8 cellular contexts compared by ENCODE assay signal in the genomic region with DNA sequence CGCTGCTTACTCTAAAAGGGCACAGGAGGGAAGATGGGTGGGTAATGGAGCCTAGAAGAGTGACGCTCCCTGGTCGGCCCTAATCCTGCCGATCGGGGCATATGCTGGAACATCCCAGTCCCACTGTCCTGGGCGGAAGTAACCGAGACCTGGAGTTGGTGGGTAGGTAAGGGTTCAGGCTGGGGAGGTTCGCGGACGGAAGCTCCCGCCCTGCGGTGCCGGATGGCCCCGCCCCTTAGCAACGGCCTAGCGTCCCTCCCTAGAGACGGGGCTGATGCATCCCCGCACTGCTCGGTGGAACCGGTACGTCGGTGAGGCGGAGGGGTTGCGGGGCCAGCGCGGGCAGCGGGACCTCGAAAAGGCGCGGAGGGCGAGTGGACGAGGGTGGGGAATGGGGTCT. TPM values are rescaled to one million over a fixed set of nuclear protein-coding genes. Genes with fewer than 3 reads are reported as not detected.
DNase-seq lines count a peak whose midpoint lies in the region; ATAC-seq, FAIRE-seq and TF ChIP-seq lines count a peak whose summit lies in the region.

No MANE protein-coding gene starts in this region.

- no peaks in the 10 kb centered on the region for H3K4me1 ChIP-seq in rectal smooth muscle tissue (ENCODE audit: control insufficient read depth, insufficient read depth, low read length)

- H3K27me3 Mint-ChIP-seq in glutamatergic neuron (ENCODE audit: unreplicated experiment), result peaks cover 9% of the 10 kb centered on the region

- H3K9me3 Mint-ChIP-seq in glutamatergic neuron (ENCODE audit: unreplicated experiment), result peaks cover 15% of the 10 kb centered on the region

- H3K4me3 Mint-ChIP-seq in glutamatergic neuron (ENCODE audit: unreplicated experiment), result peak overlapping the region; percentile 76

- FAIRE-seq in D721Med (lab: Jason Lieb, UNC), result no peak

- peak overlapping the region; percentile 71 for H3K4me3 ChIP-seq in rectal smooth muscle tissue (ENCODE audit: low read length)

- peak overlapping the region; percentile 83 for H3K27ac Mint-ChIP-seq in glutamatergic neuron (ENCODE audit: unreplicated experiment)

- no peak for TF ChIP-seq CTCF in D721Med (IDR thresholded peaks at IDR 0.05; ENCODE audit: insufficient read depth, missing control alignments)
- no peak for TF ChIP-seq CTCF in glutamatergic neuron (IDR thresholded peaks at IDR 0.05; ENCODE audit: partially characterized antibody, unreplicated experiment)

- H3K9ac ChIP-seq in rectal smooth muscle tissue (ENCODE audit: low read length), result no peak overlapping the region

- H3K4me1 Mint-ChIP-seq in glutamatergic neuron (ENCODE audit: low read depth, unreplicated experiment), result peaks cover 35% of the 10 kb centered on the region

- no peaks in the 10 kb centered on the region for H3K36me3 ChIP-seq in rectal smooth muscle tissue (ENCODE audit: control insufficient read depth, insufficient read depth, low read length)

- no peaks in the 10 kb centered on the region for H3K27me3 ChIP-seq in rectal smooth muscle tissue (ENCODE audit: control insufficient read depth, insufficient read depth, low read length)

- peak; percentile 93 for DNase-seq in D721Med (ENCODE audit: insufficient read length, low spot score)
- DNase-seq in NCI-H526 treated with DMSO at 0.1 percent for 48 hours (lab: John Stamatoyannopoulos, UW), result peak; percentile 84
- DNase-seq in activated effector memory CD4-positive, alpha-beta T cell treated with Interleukin-2 at 50 U/mL for 16 hours, result peak; percentile 64
- DNase-seq in glutamatergic neuron, result peak; percentile 87
- DNase-seq in ureter (ENCODE audit: low spot score), result peak; percentile 77
- DNase-seq in NCI-H2196 treated with DMSO at 0.1 percent for 48 hours (lab: John Stamatoyannopoulos, UW; ENCODE audit: unreplicated experiment), result no peak

- no peak for ATAC-seq in GM18873 (IDR thresholded peaks at IDR 0.05; ENCODE audit: low FRiP score, unreplicated experiment)

- H3K36me3 Mint-ChIP-seq in glutamatergic neuron (ENCODE audit: unreplicated experiment), result no peaks in the 10 kb centered on the region

- H3K27ac ChIP-seq in rectal smooth muscle tissue (ENCODE audit: low read depth, low read length), result no peak overlapping the region

RNA-seq across cellular contexts. Expression of a gene that starts 1.5 kb away (rescaled TPM):
- total RNA-seq in glutamatergic neuron (ENCODE audit: unreplicated experiment), result 8.9 TPM
- 16.6 TPM for total RNA-seq in ureter

RNA-seq across cellular contexts. Expression of a gene that starts 30.0 kb away (rescaled TPM):
- total RNA-seq in glutamatergic neuron (ENCODE audit: unreplicated experiment) (7.5 TPM), ureter (18.7 TPM)

RNA-seq across cellular contexts. Expression of a gene that starts 39.2 kb away (rescaled TPM):
- 118 TPM for total RNA-seq in glutamatergic neuron (ENCODE audit: unreplicated experiment)
- 81.6 TPM for total RNA-seq in ureter
